9 cellular contexts compared by ENCODE assay signal in the genomic region with DNA sequence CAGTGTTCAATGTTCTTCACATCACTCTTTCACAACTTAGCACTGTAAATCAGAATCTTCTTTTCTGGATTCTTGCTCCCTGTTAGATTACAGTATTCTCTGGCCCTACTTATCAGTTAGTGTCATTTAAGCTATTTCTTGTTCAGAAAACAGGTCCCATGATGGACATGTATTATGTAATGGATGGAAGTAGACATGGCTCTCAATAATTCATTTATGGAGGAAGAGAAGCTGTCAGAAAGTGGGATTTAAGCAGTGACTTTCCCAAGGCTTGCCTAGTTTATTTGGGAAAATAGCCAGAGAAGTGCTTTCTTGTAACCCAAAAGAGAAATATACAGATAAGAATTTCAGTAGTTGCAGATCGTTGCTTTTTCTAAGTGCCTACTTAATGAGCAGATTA. TPM values are rescaled to one million over a fixed set of nuclear protein-coding genes. Genes with fewer than 3 reads are reported as not detected.
A peak's percentile ranks its signal among the peaks of the same experiment; 100 is the strongest.
DNase-seq lines count a peak whose midpoint lies in the region; ATAC-seq and TF ChIP-seq lines count a peak whose summit lies in the region.
"Had no signal": no experiment of that assay in that cellular context is flagged by ENCODE, and none has a peak within 500 bp of the region (broad histone marks: within the 10 kb centered on the region; RNA-seq: fewer than 3 reads in every experiment).

No MANE protein-coding gene starts in this region.

- in situ Hi-C loops in gastrocnemius medialis (cut with MboI; ENCODE audit: low sequenced_read_pairs in 4 of 4), result loop anchor here in 2 of 4 donors (25.0 kb wide), 1 partner anchor 595 kb away; the partner anchor contains the start of gene FBXL14 (in 2 of the 2)

- H3K4me3 Mint-ChIP-seq in activated CD4-positive, alpha-beta T cell treated with anti-CD3 and anti-CD28 coated beads for 36 hours, result peak overlapping the region; percentile 92

- TF ChIP-seq CTCF in fibroblast of lung (conservative IDR thresholded peaks at IDR 0.05 in 1 of 2, IDR thresholded peaks at IDR 0.05 in 1 of 2; ENCODE audit: low read depth in 1 of 2, low read length in 2 of 2) (no peak), gastrocnemius medialis (IDR thresholded peaks at IDR 0.05 in 4 of 5, conservative IDR thresholded peaks at IDR 0.05 in 1 of 5) (no peak)

- no peak for DNase-seq in activated CD4-positive, alpha-beta T cell treated with anti-CD3 and anti-CD28 coated beads for 36 hours
- DNase-seq in activated CD4-positive, alpha-beta T cell treated with anti-CD3 and anti-CD28 coated beads, Interleukin-2, amount 50 U/mL, for 4 hours, result no peak
- DNase-seq in fibroblast of lung (ENCODE audit: low read depth in 2 of 2) (peak in 1 of 2 donors; percentile 46), gastrocnemius medialis (no peak), NCI-H510A (lab: John Stamatoyannopoulos, UW) (no peak)
- DNase-seq: SHP77 had no signal

- no peak overlapping the region for H3K27ac ChIP-seq in fibroblast of lung (ENCODE audit: insufficient read depth, low read length)
- H3K27ac ChIP-seq in gastrocnemius medialis, result peak overlapping the region in 3 of 4 donors; percentile 97 to 100 (median 100)

- H3K79me2 ChIP-seq in fibroblast of lung (ENCODE audit: control insufficient read depth, insufficient read depth, low read length), result peaks cover 47% of the 10 kb centered on the region

- ATAC-seq in activated CD4-positive, alpha-beta T cell treated with anti-CD3 and anti-CD28 coated beads for 36 hours, result no peak
- no peak for ATAC-seq in SK-N-SH treated with all-trans-retinoic acid at 6 μM for 48 hours
- ATAC-seq in gastrocnemius medialis, result no peak
- no peak for ATAC-seq in GM21423 (IDR thresholded peaks at IDR 0.05; ENCODE audit: unreplicated experiment)
- no peak for ATAC-seq in HG02571 (IDR thresholded peaks at IDR 0.05; ENCODE audit: unreplicated experiment)

- no peak overlapping the region for H3K9ac ChIP-seq in fibroblast of lung (ENCODE audit: insufficient read depth, low read length)

- POLR2A ChIA-PET in activated CD4-positive, alpha-beta T cell treated with anti-CD3 and anti-CD28 coated beads for 36 hours (lab: Charles Lee), result interaction anchor here (1.2 kb wide), 1 partner anchor 43 kb away, joined by 6 read pairs; the partner anchor contains the start of gene RAD52

- H3K36me3 Mint-ChIP-seq in activated CD4-positive, alpha-beta T cell treated with anti-CD3 and anti-CD28 coated beads for 36 hours (ENCODE audit: low read depth), result peaks cover 3% of the 10 kb centered on the region

- peak overlapping the region; percentile 66 to 79 (median 77) for H3K4me3 ChIP-seq in fibroblast of lung (replicated peaks in 1 of 4; ENCODE audit: control extremely low read depth in 1 of 4, insufficient read depth in 1 of 4, low read depth in 3 of 4, low read length in 4 of 4)
- no peak overlapping the region for H3K4me3 ChIP-seq in gastrocnemius medialis

- CTCF ChIA-PET in activated CD4-positive, alpha-beta T cell treated with anti-CD3 and anti-CD28 coated beads for 36 hours (lab: Charles Lee), result interaction anchor here (0.8 to 1.5 kb wide), 4 partner anchors 10 to 100 kb away, joined by 3 to 5 read pairs (median 3); no protein-coding TSS in a partner anchor

- peaks cover 2% of the 10 kb centered on the region for H4K20me1 ChIP-seq in fibroblast of lung (ENCODE audit: control insufficient read depth, extremely low read depth, insufficient read depth, low read length)

- H3K4me1 Mint-ChIP-seq in activated CD4-positive, alpha-beta T cell treated with anti-CD3 and anti-CD28 coated beads for 36 hours, result peaks cover 49% of the 10 kb centered on the region

- H3K27me3 Mint-ChIP-seq in activated CD4-positive, alpha-beta T cell treated with anti-CD3 and anti-CD28 coated beads for 36 hours, result no peaks in the 10 kb centered on the region

- no peak overlapping the region for H2AFZ ChIP-seq in fibroblast of lung (ENCODE audit: low read length)

- peak overlapping the region; percentile 86 for H3K4me2 ChIP-seq in fibroblast of lung (ENCODE audit: extremely low read depth, insufficient read depth, low read length)

- H3K9me3 ChIP-seq in fibroblast of lung (ENCODE audit: control insufficient read depth, insufficient read depth, low read depth, low read length) (no peaks in the 10 kb centered on the region), gastrocnemius medialis (no peaks in the 10 kb centered on the region)

- H3K4me1 ChIP-seq in fibroblast of lung (ENCODE audit: control insufficient read depth, extremely low read depth, insufficient read depth, low read length) (peaks cover 15% of the 10 kb centered on the region), gastrocnemius medialis (peaks cover 30 to 35% of the 10 kb centered on the region in 2 donors)

- no peaks in the 10 kb centered on the region for H3K9me3 Mint-ChIP-seq in activated CD4-positive, alpha-beta T cell treated with anti-CD3 and anti-CD28 coated beads for 36 hours (ENCODE audit: low read depth)

- H3K36me3 ChIP-seq in fibroblast of lung (ENCODE audit: control insufficient read depth, insufficient read depth, low read length) (no peaks in the 10 kb centered on the region), gastrocnemius medialis (no peaks in the 10 kb centered on the region)

- intact Hi-C loops in activated CD4-positive, alpha-beta T cell treated with anti-CD3 and anti-CD28 coated beads for 36 hours (cut with DNase I, micrococcal nuclease), result loop anchor here (5.0 to 10.0 kb wide), 4 partner anchors 100 to 600 kb away; partner anchors contain the start of gene FBXL14 (in 1 of the 2)
- intact Hi-C loops in gastrocnemius medialis (cut with DNase I; ENCODE audit: low total_unique reads), result loop anchor here (5.0 kb wide), 1 partner anchor 90 kb away; no protein-coding TSS in a partner anchor

- no peak for TF ChIP-seq POLR2A in gastrocnemius medialis (IDR thresholded peaks at IDR 0.05)

- no peak overlapping the region for H3K27ac Mint-ChIP-seq in activated CD4-positive, alpha-beta T cell treated with anti-CD3 and anti-CD28 coated beads for 36 hours

- H3K27me3 ChIP-seq in fibroblast of lung (ENCODE audit: control insufficient read depth, insufficient read depth, low read length) (no peaks in the 10 kb centered on the region), gastrocnemius medialis (no peaks in the 10 kb centered on the region)

TF ChIP-seq in SK-N-SH treated with all-trans-retinoic acid at 6 μM for 48 hours, 23 proteins besides CTCF, POLR2A, EP300 and RAD21:
- TF ChIP-seq ISL1 (CRISPR knock-in tag; IDR thresholded peaks at IDR 0.05), result peak; percentile 38; the same call in 1 of the 2 replicates
- no peak for TF ChIP-seq ARNTL (CRISPR knock-in tag; IDR thresholded peaks at IDR 0.05; ENCODE audit: borderline replicate concordance, low read depth)

RNA-seq across cellular contexts. Expression of gene ERC1, which starts 1.6 kb away (rescaled TPM):
- total RNA-seq in activated CD4-positive, alpha-beta T cell treated with anti-CD3 and anti-CD28 coated beads for 36 hours, result 10 to 100 TPM; 24.7 to 31.9 TPM
- 34.5 and 46.5 TPM in 2 replicates for total RNA-seq in fibroblast of lung
- polyA plus RNA-seq in fibroblast of lung, result 19.7 and 22.0 TPM in 2 replicates
- 17.5 and 24.4 TPM in 2 replicates for polyA plus RNA-seq in fibroblast of lung (2012)
- 46.3 and 58.6 TPM in 2 replicates for polyA minus RNA-seq in fibroblast of lung (ENCODE audit: low replicate concordance)
- 10 to 100 TPM; 20.3 to 39.1 (median 23.5) TPM for total RNA-seq in gastrocnemius medialis

RNA-seq across cellular contexts. Expression of gene RAD52, which starts 43.2 kb away (rescaled TPM):
- total RNA-seq in activated CD4-positive, alpha-beta T cell treated with anti-CD3 and anti-CD28 coated beads for 36 hours, result 10 to 100 TPM; 16.0 to 17.4 TPM
- 12.6 and 19.2 TPM in 2 replicates for total RNA-seq in fibroblast of lung
- 7.3 and 9.2 TPM in 2 replicates for polyA plus RNA-seq in fibroblast of lung
- polyA plus RNA-seq in fibroblast of lung (2012), result 4.9 and 5.3 TPM in 2 replicates
- polyA minus RNA-seq in fibroblast of lung (ENCODE audit: low replicate concordance), result 0.63 and 7.3 TPM in 2 replicates
- total RNA-seq in gastrocnemius medialis, result 10 to 100 TPM; 11.3 to 21.0 (median 14.3) TPM

Comparison
In these comparisons a context has a peak if more than half of its experiments do, and no peak if none do; other contexts are left out.
1. H3K4me3 ChIP-seq: peak in fibroblast of lung (4 of 4); none in gastrocnemius medialis (0 of 4).